14 cellular contexts compared by ENCODE assay signal in genomic region chr11:73186886-73187285, GRCh38. TPM values are rescaled to one million over a fixed set of nuclear protein-coding genes. Genes with fewer than 3 reads are reported as not detected.
DNase-seq lines count a peak whose midpoint lies in the region; ATAC-seq and TF ChIP-seq lines count a peak whose summit lies in the region.
"Had no signal": no experiment of that assay in that cellular context is flagged by ENCODE, and none has a peak within 500 bp of the region (broad histone marks: within the 10 kb centered on the region; RNA-seq: fewer than 3 reads in every experiment).

No MANE protein-coding gene starts in this region.

- no peak overlapping the region for H3K9ac ChIP-seq in neural progenitor cell

- no peaks in the 10 kb centered on the region for H3F3A ChIP-seq in neural progenitor cell (ENCODE audit: low read depth)

- H3K27ac Mint-ChIP-seq in neural progenitor cell, result peak overlapping the region; percentile 17

- H3K79me2 ChIP-seq in neural progenitor cell (ENCODE audit: low read depth), result no peaks in the 10 kb centered on the region

- no peak for ATAC-seq in sciatic nerve

- H3K27ac ChIP-seq in RWPE1, result peak overlapping the region; percentile 92
- H3K27ac ChIP-seq in neural progenitor cell, result no peak overlapping the region
- peak overlapping the region; percentile 76 to 77 for H3K27ac ChIP-seq in tibial artery

- H3K9me3 Mint-ChIP-seq in neural progenitor cell, result no peaks in the 10 kb centered on the region

- TF ChIP-seq CTCF in RWPE1 (conservative IDR thresholded peaks at IDR 0.05; ENCODE audit: low read depth) (no peak), neural progenitor cell (IDR thresholded peaks at IDR 0.05) (no peak), tibial artery (IDR thresholded peaks at IDR 0.05) (no peak)

- POLR2A ChIA-PET in RWPE1 (lab: Yijun Ruan, JAX; ENCODE audit: low non-redundant PET), result interaction anchor here (0.7 to 1.6 kb wide), 3 partner anchors 31 to 48 kb away, joined by 3 to 4 read pairs (median 3); no protein-coding TSS in a partner anchor

- no peak overlapping the region for H3K4me3 Mint-ChIP-seq in neural progenitor cell

- no peaks in the 10 kb centered on the region for H3K4me1 Mint-ChIP-seq in neural progenitor cell

- peak; percentile 56 for DNase-seq in activated effector memory CD4-positive, alpha-beta T cell treated with anti-CD3 and anti-CD28 coated beads, Interleukin-2, amount 50 U/mL, for 16 hours
- DNase-seq in activated effector memory CD4-positive, alpha-beta T cell treated with Interleukin-2 at 50 U/mL for 16 hours, result no peak
- DNase-seq in RWPE1 (ENCODE audit: low spot score), result no peak
- no peak for DNase-seq in neural progenitor cell (ENCODE audit: low spot score)
- peak; percentile 5 to 45 for DNase-seq in tibial artery
- DNase-seq in sciatic nerve (ENCODE audit: low spot score), result no peak
- DNase-seq in nucleus accumbens (lab: John Stamatoyannopoulos, UW), result no peak
- DNase-seq in NCI-H187 (lab: John Stamatoyannopoulos, UW), result no peak
- DNase-seq: DMS53, KG1, NCI-H187 treated with DMSO at 0.1 percent for 48 hours, NCI-H510A treated with DMSO at 0.1 percent for 48 hours, SIG-M5 had no signal

- no peaks in the 10 kb centered on the region for H3K9me3 ChIP-seq in neural progenitor cell (ENCODE audit: low read depth)
- no peaks in the 10 kb centered on the region for H3K9me3 ChIP-seq in tibial artery

- no peak overlapping the region for H3K4me2 ChIP-seq in neural progenitor cell

- peaks cover 4% of the 10 kb centered on the region for H3K27me3 Mint-ChIP-seq in neural progenitor cell (ENCODE audit: insufficient read depth, low read depth)

- H3K4me3 ChIP-seq in neural progenitor cell (no peak overlapping the region), tibial artery (no peak overlapping the region)

- H3K36me3 Mint-ChIP-seq in neural progenitor cell, result no peaks in the 10 kb centered on the region

- no peaks in the 10 kb centered on the region for H4K20me1 ChIP-seq in neural progenitor cell (ENCODE audit: low read depth)

- H3K4me1 ChIP-seq in neural progenitor cell (no peaks in the 10 kb centered on the region), tibial artery (peaks cover 0 to 38% (median 30%) of the 10 kb centered on the region in 4 donors)

- H3K27me3 ChIP-seq in neural progenitor cell (no peaks in the 10 kb centered on the region), tibial artery (no peaks in the 10 kb centered on the region)

- H3K36me3 ChIP-seq in neural progenitor cell (no peaks in the 10 kb centered on the region), tibial artery (no peaks in the 10 kb centered on the region)

- no peak overlapping the region for H2AFZ ChIP-seq in neural progenitor cell (replicated peaks)

- CTCF ChIA-PET in RWPE1 (lab: Yijun Ruan, JAX), result interaction anchor here (0.6 to 2.5 kb wide), 7 partner anchors 31 to 462 kb away, joined by 3 to 8 read pairs (median 3); partner anchors contain the start of gene P2RY2

- intact Hi-C loops in tibial artery (cut with DNase I; ENCODE audit: low total_unique reads) (loop anchor here (5.0 to 10.0 kb wide), 2 partner anchors 100 to 208 kb away; no protein-coding TSS in a partner anchor), sciatic nerve (cut with DNase I) (loop anchor here (5.0 kb wide), 1 partner anchor 50 kb away; no protein-coding TSS in a partner anchor)

RNA-seq across cellular contexts. Expression of gene P2RY2, which starts 31.2 kb away (rescaled TPM):
- 0.45 and 0.84 TPM in 2 replicates for total RNA-seq in neural progenitor cell (ENCODE audit: low replicate concordance)
- total RNA-seq in sciatic nerve, result 12.3 TPM
- total RNA-seq: A172 had no signal

RNA-seq across cellular contexts. Expression of gene FCHSD2, which starts 44.8 kb away (rescaled TPM):
- total RNA-seq in neural progenitor cell (ENCODE audit: low replicate concordance) (15.6 and 22.2 TPM in 2 replicates), sciatic nerve (64.7 TPM)

Comparison
In these comparisons a context has a peak if more than half of its experiments do, and no peak if none do; other contexts are left out.
1. DNase-seq: peak in activated effector memory CD4-positive, alpha-beta T cell treated with anti-CD3 and anti-CD28 coated beads, Interleukin-2, amount 50 U/mL, for 16 hours (single experiment) and tibial artery (2 of 2); none in activated effector memory CD4-positive, alpha-beta T cell treated with Interleukin-2 at 50 U/mL for 16 hours (single experiment), RWPE1 (single experiment), neural progenitor cell (single experiment), sciatic nerve (single experiment), nucleus accumbens (0 of 56) and NCI-H187 (0 of 2).